In the genomic region with DNA sequence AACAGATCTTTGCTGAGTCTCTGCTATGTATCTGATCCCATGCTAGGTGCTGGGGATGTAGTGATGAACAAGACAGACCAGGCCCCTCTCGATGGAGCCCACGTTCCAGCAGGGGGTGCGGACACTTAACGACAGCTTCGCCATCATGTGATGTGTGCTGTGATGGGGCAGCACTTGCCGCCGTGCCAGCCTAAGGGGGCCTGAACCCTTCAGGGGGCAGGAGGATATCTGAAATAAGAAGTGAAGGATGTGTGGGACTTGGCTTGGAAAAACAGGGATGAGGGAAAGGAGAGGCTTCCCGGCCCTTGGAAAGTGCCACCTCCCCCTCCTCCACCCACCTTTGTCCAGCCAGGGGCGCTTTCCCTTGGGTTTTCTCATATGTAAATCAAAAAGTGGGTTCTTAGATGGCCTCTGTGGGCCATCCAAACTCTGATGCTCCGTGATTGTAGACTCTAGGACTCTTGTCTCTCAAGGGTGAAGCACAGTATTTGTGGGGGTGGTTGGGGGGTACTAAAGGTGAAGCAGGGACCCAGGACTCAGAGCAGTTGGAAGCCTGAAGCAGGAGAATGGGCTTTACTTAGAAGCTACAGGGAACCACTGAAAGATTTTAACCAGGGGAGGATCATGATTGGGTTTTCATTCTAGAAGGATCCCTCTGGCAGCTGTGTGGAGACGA, we compare ENCODE assay signal across 17 cellular contexts. TPM values are rescaled to one million over a fixed set of nuclear protein-coding genes. Genes with fewer than 3 reads are reported as not detected.
DNase-seq lines count a peak whose midpoint lies in the region; ATAC-seq and TF ChIP-seq lines count a peak whose summit lies in the region.
"Had no signal": no experiment of that assay in that cellular context is flagged by ENCODE, and none has a peak within 500 bp of the region (broad histone marks: within the 10 kb centered on the region; RNA-seq: fewer than 3 reads in every experiment).

No MANE protein-coding gene starts in this region.

- H3K18ac ChIP-seq in trophoblast cell (ENCODE audit: low read length): no peak overlapping the region

- no peaks in the 10 kb centered on the region for H3K79me2 ChIP-seq in SK-N-SH (ENCODE audit: insufficient read depth)
- H3K79me2 ChIP-seq in MM.1S (ENCODE audit: low read length): no peaks in the 10 kb centered on the region
- peaks cover 9% of the 10 kb centered on the region for H3K79me2 ChIP-seq in trophoblast cell (ENCODE audit: control insufficient read depth, insufficient read depth, low read length, poor library complexity)

- no peak for TF ChIP-seq CTCF in SK-N-SH (IDR thresholded peaks at IDR 0.05)
- no peak for TF ChIP-seq CTCF in MM.1S (IDR thresholded peaks at IDR 0.05; ENCODE audit: low read length)
- no peak for TF ChIP-seq CTCF in ascending aorta (IDR thresholded peaks at IDR 0.05)

- no peak overlapping the region for H2AK5ac ChIP-seq in trophoblast cell (ENCODE audit: low read length)

- no peak overlapping the region for H4K91ac ChIP-seq in trophoblast cell (ENCODE audit: low read depth, low read length)

- H3K9me3 ChIP-seq in SK-N-SH (no peaks in the 10 kb centered on the region), MM.1S (replicated peaks; ENCODE audit: insufficient read depth, low read length) (no peaks in the 10 kb centered on the region), endocrine pancreas (ENCODE audit: control insufficient read depth, low read length) (no peaks in the 10 kb centered on the region), trophoblast cell (ENCODE audit: insufficient read depth, low read depth, low read length) (peaks cover 2% of the 10 kb centered on the region), ascending aorta (no peaks in the 10 kb centered on the region)
- H3K9me3 ChIP-seq: BLaER1 treated with 17β-estradiol and CSF1 and Interleukin-3, amounts not matched to agents 10 nM and 100 nM; heart left ventricle had no signal

- H3K14ac ChIP-seq in trophoblast cell (ENCODE audit: low read length): no peak overlapping the region

- H4K20me1 ChIP-seq in SK-N-SH (ENCODE audit: insufficient read depth) (no peaks in the 10 kb centered on the region; the same call in 1 of the 2 replicates), MM.1S (ENCODE audit: insufficient read depth, low read length) (no peaks in the 10 kb centered on the region)

- H2BK120ac ChIP-seq in trophoblast cell (ENCODE audit: insufficient read depth, low read length, poor library complexity): no peak overlapping the region

- no peaks in the 10 kb centered on the region for H3K9me2 ChIP-seq in SK-N-SH
- H3K9me2 ChIP-seq in MM.1S (replicated peaks; ENCODE audit: insufficient read depth, low read length): no peaks in the 10 kb centered on the region

- H4K8ac ChIP-seq in trophoblast cell (ENCODE audit: low read depth, low read length): peak overlapping the region; percentile 13

- H2BK12ac ChIP-seq in trophoblast cell (ENCODE audit: low read length): no peak overlapping the region

- peaks cover 13% of the 10 kb centered on the region for H3F3A ChIP-seq in SK-N-SH (replicated peaks; ENCODE audit: insufficient read depth)
- H3F3A ChIP-seq in MM.1S (ENCODE audit: insufficient read depth, low read length): no peaks in the 10 kb centered on the region; the same call in 1 of the 2 replicates

- peaks cover 6 to 10% of the 10 kb centered on the region in 2 experiments; a peak in 1 of 4 replicates for H3K4me1 ChIP-seq in SK-N-SH (ENCODE audit: control insufficient read depth in 1 of 2, insufficient read depth in 2 of 2, low read depth in 1 of 2, low read length in 1 of 2)
- no peaks in the 10 kb centered on the region for H3K4me1 ChIP-seq in MM.1S (ENCODE audit: low read length)
- no peaks in the 10 kb centered on the region for H3K4me1 ChIP-seq in endocrine pancreas (ENCODE audit: control insufficient read depth, insufficient read depth, low read length)
- peaks cover 8 to 15% of the 10 kb centered on the region in 2 experiments for H3K4me1 ChIP-seq in trophoblast cell (ENCODE audit: control insufficient read depth in 1 of 2, insufficient read depth in 2 of 2, low read length in 2 of 2)
- peaks cover 8 to 13% of the 10 kb centered on the region in 2 donors for H3K4me1 ChIP-seq in ascending aorta

- no peaks in the 10 kb centered on the region for H3K36me3 ChIP-seq in SK-N-SH (replicated peaks in 1 of 2; ENCODE audit: control insufficient read depth in 1 of 2, insufficient read depth in 2 of 2, low read length in 1 of 2)
- H3K36me3 ChIP-seq in MM.1S (replicated peaks; ENCODE audit: insufficient read depth, low read length): no peaks in the 10 kb centered on the region
- H3K36me3 ChIP-seq in endocrine pancreas (ENCODE audit: control insufficient read depth, insufficient read depth, low read length): no peaks in the 10 kb centered on the region
- no peaks in the 10 kb centered on the region for H3K36me3 ChIP-seq in trophoblast cell (ENCODE audit: control insufficient read depth in 1 of 2, insufficient read depth in 2 of 2, low read length in 2 of 2)
- H3K36me3 ChIP-seq in ascending aorta: no peaks in the 10 kb centered on the region
- H3K36me3 ChIP-seq: BLaER1 treated with 17β-estradiol and CSF1 and Interleukin-3, amounts not matched to agents 10 nM and 100 nM; heart left ventricle had no signal

- TF ChIP-seq RAD21 in SK-N-SH (IDR thresholded peaks at IDR 0.05; ENCODE audit: low read length): no peak

- H4K12ac ChIP-seq in trophoblast cell (ENCODE audit: low read depth, low read length): no peak overlapping the region

- DNase-seq in SK-N-SH: no peak
- DNase-seq in MM.1S: no peak
- DNase-seq in trophoblast cell: no peak
- no peak for DNase-seq in putamen (ENCODE audit: low spot score)
- DNase-seq in ascending aorta (ENCODE audit: low spot score in 2 of 2): no peak
- DNase-seq in NCI-H128 (lab: John Stamatoyannopoulos, UW; ENCODE audit: unreplicated experiment): no peak

- H2BK5ac ChIP-seq in trophoblast cell (ENCODE audit: low read depth, low read length, poor library complexity): no peak overlapping the region

- no peak overlapping the region for H3K4me3 ChIP-seq in SK-N-SH (ENCODE audit: low read depth in 2 of 2, low read length in 1 of 2)
- H3K4me3 ChIP-seq in MM.1S (ENCODE audit: low read length): peak overlapping the region; percentile 44
- H3K4me3 ChIP-seq in endocrine pancreas (ENCODE audit: control insufficient read depth, insufficient read depth, low read length): no peak overlapping the region
- H3K4me3 ChIP-seq in trophoblast cell (ENCODE audit: low read depth, low read length): no peak overlapping the region
- no peak overlapping the region for H3K4me3 ChIP-seq in ascending aorta
- H3K4me3 ChIP-seq: BLaER1 treated with 17β-estradiol and CSF1 and Interleukin-3, amounts not matched to agents 10 nM and 100 nM; heart left ventricle; lung; skin epidermis had no signal

- CTCF ChIA-PET in SK-N-SH (lab: Yijun Ruan, JAX): interaction anchor here (0.6 to 30.0 kb wide), 70 partner anchors 7 to 600 kb away, joined by 3 to 1665 read pairs (median 5); a partner anchor contains a TSS

- POLR2A ChIA-PET in SK-N-SH (lab: Yijun Ruan, JAX): interaction anchor here (1.7 kb wide), 1 partner anchor 137 kb away, joined by 7 read pairs; no protein-coding TSS in a partner anchor

- no peak overlapping the region for H3K4ac ChIP-seq in trophoblast cell (ENCODE audit: low read depth, low read length)

- H3K27ac ChIP-seq in SK-N-SH (ENCODE audit: low read depth in 2 of 2, low read length in 1 of 2): no peak overlapping the region
- no peak overlapping the region for H3K27ac ChIP-seq in MM.1S (ENCODE audit: low read length)
- H3K27ac ChIP-seq in trophoblast cell (ENCODE audit: low read depth, low read length): no peak overlapping the region
- no peak overlapping the region for H3K27ac ChIP-seq in ascending aorta
- H3K27ac ChIP-seq: 22Rv1; BLaER1 treated with 17β-estradiol and CSF1 and Interleukin-3, amounts not matched to agents 10 nM and 100 nM; heart left ventricle; skin epidermis had no signal

- peak overlapping the region; percentile 85 for H2AFZ ChIP-seq in SK-N-SH (ENCODE audit: low read depth)
- H2AFZ ChIP-seq in MM.1S (ENCODE audit: low read length): peak overlapping the region; percentile 99
- H2AFZ ChIP-seq in trophoblast cell (ENCODE audit: insufficient read depth, low read length, poor library complexity): no peak overlapping the region

- TF ChIP-seq EP300 in SK-N-SH (IDR thresholded peaks at IDR 0.05; ENCODE audit: borderline replicate concordance in 1 of 2, low read depth in 1 of 2, low read length in 1 of 2): no peak

- H3K9ac ChIP-seq in SK-N-SH: no peak overlapping the region
- no peak overlapping the region; the same call in 1 of the 2 replicates for H3K9ac ChIP-seq in MM.1S (ENCODE audit: low read length)
- H3K9ac ChIP-seq in endocrine pancreas (ENCODE audit: control insufficient read depth, insufficient read depth, low read length): peak overlapping the region; percentile 16
- H3K9ac ChIP-seq in trophoblast cell (ENCODE audit: low read length): peak overlapping the region; percentile 13

- no peak overlapping the region for H3K23ac ChIP-seq in trophoblast cell (ENCODE audit: low read length)

- no peak for ATAC-seq in SK-N-SH treated with all-trans-retinoic acid at 6 μM for 48 hours

- intact Hi-C loops in ascending aorta (cut with DNase I): loop anchor here (1.0 to 5.0 kb wide), 4 partner anchors 119 to 434 kb away; a partner anchor contains a TSS

- WGBS in SK-N-SH (ENCODE audit: low lambda C conversion rate): 32% methylated on average over 11 of the region's 11 CpGs
- WGBS in trophoblast cell (ENCODE audit: extremely low coverage, insufficient coverage, insufficient read length): no CpG with 5 or more reads among the region's 11 CpGs

- H3K27me3 ChIP-seq in SK-N-SH (ENCODE audit: insufficient read depth): peaks cover 74% of the 10 kb centered on the region
- peaks cover 80% of the 10 kb centered on the region for H3K27me3 ChIP-seq in MM.1S (replicated peaks; ENCODE audit: insufficient read depth, low read length)
- peaks cover 21% of the 10 kb centered on the region for H3K27me3 ChIP-seq in endocrine pancreas (ENCODE audit: control insufficient read depth, insufficient read depth, low read length)
- no peaks in the 10 kb centered on the region for H3K27me3 ChIP-seq in trophoblast cell (ENCODE audit: insufficient read depth, low read length)
- H3K27me3 ChIP-seq in ascending aorta: peaks cover 26% of the 10 kb centered on the region

- peaks cover 13% of the 10 kb centered on the region for H3K79me1 ChIP-seq in trophoblast cell (ENCODE audit: low read length)

- H3K4me2 ChIP-seq in SK-N-SH (0 out of 2 replicates have a peak overlapping the region, but pooled peaks have one; percentile 22), MM.1S (ENCODE audit: low read depth, low read length) (peak overlapping the region; percentile 88), trophoblast cell (ENCODE audit: low read length) (no peak overlapping the region)

RNA-seq across cellular contexts. Expression of a gene that starts 4.0 kb away (rescaled TPM):
- not detected in 2 replicates for polyA plus RNA-seq in SK-N-SH (2012; rRNA removed)
- polyA plus RNA-seq in SK-N-SH (2012; cell fraction: cytosol; rRNA removed): not detected in 2 replicates
- polyA plus RNA-seq in SK-N-SH (2012; cell fraction: nucleus; rRNA removed): not detected in 2 replicates
- 113 and 120 TPM in 2 replicates for polyA plus RNA-seq in trophoblast cell (2013)
- total RNA-seq in ascending aorta: 1.6 TPM
- total RNA-seq: activated CD8-positive, alpha-beta T cell treated with anti-CD3 and anti-CD28 coated beads, Interleukin-2, amount 10 ng/mL, durations not matched to agents 7 days and 5 days; Right ventricle myocardium superior; T-helper 2 cell treated with Interferon-gamma antibody and Interleukin-4, amounts not matched to agents 100 ng/mL and 5 ng/mL, for 36 hours; urinary bladder had no signal

RNA-seq across cellular contexts. Expression of a gene that starts 30.0 kb away (rescaled TPM):
- polyA plus RNA-seq in SK-N-SH (2012; rRNA removed): 0.03 and 0.10 TPM in 2 replicates
- not detected in 2 replicates for polyA plus RNA-seq in SK-N-SH (2012; cell fraction: cytosol; rRNA removed)
- 0.11 and 0.14 TPM in 2 replicates for polyA plus RNA-seq in SK-N-SH (2012; cell fraction: nucleus; rRNA removed)
- polyA plus RNA-seq in trophoblast cell (2013): 11.8 and 12.7 TPM in 2 replicates
- not detected for total RNA-seq in ascending aorta
- total RNA-seq: activated CD8-positive, alpha-beta T cell treated with anti-CD3 and anti-CD28 coated beads, Interleukin-2, amount 10 ng/mL, durations not matched to agents 7 days and 5 days; Right ventricle myocardium superior; urinary bladder had no signal

RNA-seq across cellular contexts. Expression of a gene that starts 56.9 kb away (rescaled TPM):
- 543 and 766 TPM in 2 replicates for polyA plus RNA-seq in SK-N-SH (2012; rRNA removed)
- 239 and 423 TPM in 2 replicates for polyA plus RNA-seq in SK-N-SH (2012; cell fraction: cytosol; rRNA removed)
- 1,445 and 1,576 TPM in 2 replicates for polyA plus RNA-seq in SK-N-SH (2012; cell fraction: nucleus; rRNA removed)
- polyA plus RNA-seq in trophoblast cell (2013): 63.3 and 65.7 TPM in 2 replicates
- total RNA-seq in ascending aorta: 222 TPM

Comparison
In these comparisons a context has a peak if more than half of its experiments do, and no peak if none do; other contexts are left out.
1. H3K9ac ChIP-seq: peak in endocrine pancreas (single experiment) and trophoblast cell (single experiment); none in SK-N-SH (single experiment) and MM.1S (single experiment).